Comparison of ENCODE assay signal across 17 cellular contexts in the genomic region with DNA sequence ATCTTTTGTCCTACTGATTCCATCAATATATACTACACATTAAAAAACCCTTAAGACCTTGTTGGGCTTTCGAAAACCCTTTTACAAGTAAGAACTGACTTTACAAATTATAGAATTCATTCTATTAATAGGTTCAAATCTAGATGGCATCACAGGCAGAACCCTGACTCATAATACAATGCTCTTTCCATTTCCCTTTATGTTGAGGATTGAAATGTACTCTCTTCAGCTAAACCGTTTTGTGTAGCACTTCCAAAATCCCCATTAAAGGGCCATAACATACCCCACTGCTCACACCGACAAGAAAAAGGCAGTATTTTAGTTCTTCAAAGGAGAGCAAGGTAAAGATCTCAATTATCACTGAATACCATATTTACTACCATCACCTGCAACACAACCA. TPM values are rescaled to one million over a fixed set of nuclear protein-coding genes. Genes with fewer than 3 reads are reported as not detected.
DNase-seq lines count a peak whose midpoint lies in the region; ATAC-seq and TF ChIP-seq lines count a peak whose summit lies in the region.
"Had no signal": no experiment of that assay in that cellular context is flagged by ENCODE, and none has a peak within 500 bp of the region (broad histone marks: within the 10 kb centered on the region; RNA-seq: fewer than 3 reads in every experiment).

No MANE protein-coding gene starts in this region.

- H3K9me3 ChIP-seq in psoas muscle: no peaks in the 10 kb centered on the region
- H3K9me3 ChIP-seq: mucosa of descending colon, ovary, stomach had no signal

- POLR2A ChIA-PET in activated CD8-positive, alpha-beta T cell treated with anti-CD3 and anti-CD28 coated beads for 36 hours (lab: Charles Lee): interaction anchor here (0.9 kb wide), 1 partner anchor 21 kb away, joined by 4 read pairs; no protein-coding TSS in a partner anchor
- POLR2A ChIA-PET in activated CD8-positive, alpha-beta T cell treated with anti-CD3 and anti-CD28 coated beads, Interleukin-2, amount 10 ng/mL, durations not matched to agents 7 days and 5 days (lab: Charles Lee): no interaction called here

- peaks cover 79% of the 10 kb centered on the region for H3K4me1 ChIP-seq in psoas muscle

- ATAC-seq in activated CD8-positive, alpha-beta T cell treated with anti-CD3 and anti-CD28 coated beads for 36 hours: peak; percentile 55
- ATAC-seq in activated CD8-positive, alpha-beta T cell treated with anti-CD3 and anti-CD28 coated beads, Interleukin-2, amount 10 ng/mL, durations not matched to agents 7 days and 5 days: no peak
- no peak for ATAC-seq in effector memory CD8-positive, alpha-beta T cell (replicated peaks)
- ATAC-seq in psoas muscle: no peak
- ATAC-seq in esophagus mucosa: no peak
- ATAC-seq: left cardiac atrium, mucosa of descending colon had no signal

- H3K4me3 ChIP-seq in psoas muscle: peak overlapping the region; percentile 33
- H3K4me3 ChIP-seq: mucosa of descending colon, ovary, stomach had no signal

- H3K36me3 ChIP-seq in psoas muscle (ENCODE audit: insufficient read depth in 1 of 2, low read depth in 1 of 2): peaks cover 0 to 71% of the 10 kb centered on the region in 2 donors
- H3K36me3 ChIP-seq: ovary had no signal

- DNase-seq in activated CD8-positive, alpha-beta T cell treated with anti-CD3 and anti-CD28 coated beads for 36 hours: no peak
- no peak for DNase-seq in activated CD8-positive, alpha-beta T cell treated with anti-CD3 and anti-CD28 coated beads, Interleukin-2, amount 10 ng/mL, durations not matched to agents 7 days and 5 days
- no peak for DNase-seq in effector memory CD8-positive, alpha-beta T cell
- DNase-seq in psoas muscle: no peak
- DNase-seq in NCI-H524 treated with DMSO at 0.1 percent for 48 hours (lab: John Stamatoyannopoulos, UW): no peak
- no peak for DNase-seq in effector CD4-positive, alpha-beta T cell
- DNase-seq: activated CD4-positive, alpha-beta T cell treated with anti-CD3 and anti-CD28 coated beads for 48 hours; activated effector memory CD4-positive, alpha-beta T cell treated with Interleukin-2 at 50 U/mL for 16 hours; HCEC 1CT; left cardiac atrium; mucosa of descending colon; ovary; RPMI8226; stomach had no signal

- CTCF ChIA-PET in activated CD8-positive, alpha-beta T cell treated with anti-CD3 and anti-CD28 coated beads for 36 hours (lab: Charles Lee): interaction anchor here (1.4 to 1.8 kb wide), 2 partner anchors 10 to 11 kb away, joined by 4 to 5 read pairs; partner anchors contain the start of gene CSNK1A1
- CTCF ChIA-PET in activated CD8-positive, alpha-beta T cell treated with anti-CD3 and anti-CD28 coated beads, Interleukin-2, amount 10 ng/mL, durations not matched to agents 7 days and 5 days (lab: Charles Lee): no interaction called here

- 53 to 66% (median 59%) methylated on average over 3 of the region's 3 CpGs for WGBS in psoas muscle, 3 donors

- H3K27ac ChIP-seq in psoas muscle: peak overlapping the region; percentile 21
- H3K27ac ChIP-seq: ovary, stomach had no signal

- peaks cover 60% of the 10 kb centered on the region for H3K36me3 Mint-ChIP-seq in activated CD8-positive, alpha-beta T cell treated with anti-CD3 and anti-CD28 coated beads for 36 hours (ENCODE audit: low read depth)
- peaks cover 57% of the 10 kb centered on the region for H3K36me3 Mint-ChIP-seq in activated CD8-positive, alpha-beta T cell treated with anti-CD3 and anti-CD28 coated beads, Interleukin-2, amount 10 ng/mL, durations not matched to agents 7 days and 5 days (ENCODE audit: low read depth)
- H3K36me3 Mint-ChIP-seq in IgD-negative memory B cell: peaks cover 4% of the 10 kb centered on the region
- peaks cover 52% of the 10 kb centered on the region for H3K36me3 Mint-ChIP-seq in effector memory CD8-positive, alpha-beta T cell (ENCODE audit: insufficient read depth)

- peaks cover 55% of the 10 kb centered on the region for H3K4me1 Mint-ChIP-seq in activated CD8-positive, alpha-beta T cell treated with anti-CD3 and anti-CD28 coated beads for 36 hours (ENCODE audit: low read depth)
- H3K4me1 Mint-ChIP-seq in activated CD8-positive, alpha-beta T cell treated with anti-CD3 and anti-CD28 coated beads, Interleukin-2, amount 10 ng/mL, durations not matched to agents 7 days and 5 days (ENCODE audit: low read depth): peaks cover 35% of the 10 kb centered on the region
- H3K4me1 Mint-ChIP-seq in IgD-negative memory B cell: peaks cover 40 to 47% (median 45%) of the 10 kb centered on the region in 3 donors
- H3K4me1 Mint-ChIP-seq in effector memory CD8-positive, alpha-beta T cell (ENCODE audit: low read depth in 2 of 2): peaks cover 39 to 56% of the 10 kb centered on the region in 2 donors

- H3K9me3 Mint-ChIP-seq in activated CD8-positive, alpha-beta T cell treated with anti-CD3 and anti-CD28 coated beads for 36 hours: no peaks in the 10 kb centered on the region
- H3K9me3 Mint-ChIP-seq in activated CD8-positive, alpha-beta T cell treated with anti-CD3 and anti-CD28 coated beads, Interleukin-2, amount 10 ng/mL, durations not matched to agents 7 days and 5 days (ENCODE audit: insufficient read depth): no peaks in the 10 kb centered on the region
- no peaks in the 10 kb centered on the region for H3K9me3 Mint-ChIP-seq in IgD-negative memory B cell
- H3K9me3 Mint-ChIP-seq in effector memory CD8-positive, alpha-beta T cell: no peaks in the 10 kb centered on the region
- H3K9me3 Mint-ChIP-seq: T-helper 1 cell treated with Interleukin-12 subunit alpha and Interleukin-12 subunit beta and Interleukin-4 antibody, amounts not matched to agents 30 μg/mL and 1 μg/mL, for 36 hours had no signal

- no peaks in the 10 kb centered on the region for H3K27me3 Mint-ChIP-seq in activated CD8-positive, alpha-beta T cell treated with anti-CD3 and anti-CD28 coated beads for 36 hours
- H3K27me3 Mint-ChIP-seq in activated CD8-positive, alpha-beta T cell treated with anti-CD3 and anti-CD28 coated beads, Interleukin-2, amount 10 ng/mL, durations not matched to agents 7 days and 5 days (ENCODE audit: low read depth): no peaks in the 10 kb centered on the region
- H3K27me3 Mint-ChIP-seq in IgD-negative memory B cell: no peaks in the 10 kb centered on the region
- no peaks in the 10 kb centered on the region for H3K27me3 Mint-ChIP-seq in effector memory CD8-positive, alpha-beta T cell

- H3K27ac Mint-ChIP-seq in activated CD8-positive, alpha-beta T cell treated with anti-CD3 and anti-CD28 coated beads for 36 hours: peak overlapping the region; percentile 28
- no peak overlapping the region for H3K27ac Mint-ChIP-seq in activated CD8-positive, alpha-beta T cell treated with anti-CD3 and anti-CD28 coated beads, Interleukin-2, amount 10 ng/mL, durations not matched to agents 7 days and 5 days
- H3K27ac Mint-ChIP-seq in IgD-negative memory B cell: peak overlapping the region in 2 of 3 donors; percentile 32 to 35
- H3K27ac Mint-ChIP-seq in effector memory CD8-positive, alpha-beta T cell: peak overlapping the region in 1 of 2 donors; percentile 50
- H3K27ac Mint-ChIP-seq: T-helper 1 cell treated with Interleukin-12 subunit alpha and Interleukin-12 subunit beta and Interleukin-4 antibody, amounts not matched to agents 30 μg/mL and 1 μg/mL, for 36 hours had no signal

- no peak overlapping the region for H3K4me3 Mint-ChIP-seq in activated CD8-positive, alpha-beta T cell treated with anti-CD3 and anti-CD28 coated beads for 36 hours
- no peak overlapping the region for H3K4me3 Mint-ChIP-seq in activated CD8-positive, alpha-beta T cell treated with anti-CD3 and anti-CD28 coated beads, Interleukin-2, amount 10 ng/mL, durations not matched to agents 7 days and 5 days
- H3K4me3 Mint-ChIP-seq in IgD-negative memory B cell: peak overlapping the region in 1 of 4 donors; percentile 68
- H3K4me3 Mint-ChIP-seq in effector memory CD8-positive, alpha-beta T cell: peak overlapping the region; percentile 30 to 62
- H3K4me3 Mint-ChIP-seq: T-helper 1 cell treated with Interleukin-12 subunit alpha and Interleukin-12 subunit beta and Interleukin-4 antibody, amounts not matched to agents 30 μg/mL and 1 μg/mL, for 36 hours had no signal

- intact Hi-C loops in activated CD8-positive, alpha-beta T cell treated with anti-CD3 and anti-CD28 coated beads for 36 hours (cut with micrococcal nuclease): no loop called here
- intact Hi-C loops in psoas muscle (cut with DNase I): loop anchor here in 1 of 2 donors (5.0 kb wide), 1 partner anchor 43 kb away; no protein-coding TSS in a partner anchor

- TF ChIP-seq CTCF in activated CD8-positive, alpha-beta T cell treated with anti-CD3 and anti-CD28 coated beads for 36 hours (IDR thresholded peaks at IDR 0.05): no peak
- no peak for TF ChIP-seq CTCF in psoas muscle (IDR thresholded peaks at IDR 0.05)

- no peaks in the 10 kb centered on the region for H3K27me3 ChIP-seq in psoas muscle (ENCODE audit: insufficient read depth in 3 of 3, low read length in 2 of 3)
- H3K27me3 ChIP-seq: ovary, stomach had no signal

RNA-seq across cellular contexts. Expression of gene CSNK1A1, which starts 11.1 kb away (rescaled TPM):
- total RNA-seq in activated CD8-positive, alpha-beta T cell treated with anti-CD3 and anti-CD28 coated beads for 36 hours: 100 to 1,000 TPM; 154 to 168 TPM
- total RNA-seq in activated CD8-positive, alpha-beta T cell treated with anti-CD3 and anti-CD28 coated beads, Interleukin-2, amount 10 ng/mL, durations not matched to agents 7 days and 5 days: 100 to 1,000 TPM; 163 to 177 TPM
- 124 TPM for polyA plus RNA-seq in IgD-negative memory B cell
- 100 to 1,000 TPM; 139 to 394 (median 224) TPM for total RNA-seq in psoas muscle
- 100 to 1,000 TPM in 2 of 3 donors, 10 to 100 TPM in 1; 73.6 to 201 (median 142) TPM for polyA plus RNA-seq in psoas muscle
- 404 TPM for total RNA-seq in esophagus mucosa

RNA-seq across cellular contexts. Expression of gene ARHGEF37, which starts 41.2 kb away (rescaled TPM):
- 1 to 10 TPM; 1.1 TPM for total RNA-seq in activated CD8-positive, alpha-beta T cell treated with anti-CD3 and anti-CD28 coated beads for 36 hours
- total RNA-seq in activated CD8-positive, alpha-beta T cell treated with anti-CD3 and anti-CD28 coated beads, Interleukin-2, amount 10 ng/mL, durations not matched to agents 7 days and 5 days: 1 to 10 TPM; 1.0 to 1.4 TPM
- polyA plus RNA-seq in IgD-negative memory B cell (0.36 TPM), psoas muscle (10 to 100 TPM in 2 of 3 donors, 1 to 10 TPM in 1; 2.3 to 13.4 (median 13.0) TPM)
- total RNA-seq in psoas muscle (10 to 100 TPM in 3 of 4 donors, 1 to 10 TPM in 1; 9.0 to 29.3 (median 18.7) TPM), esophagus mucosa (23.6 TPM)

Comparison
In these comparisons a context has a peak if more than half of its experiments do, and no peak if none do; other contexts are left out.
1. H3K4me3 Mint-ChIP-seq: peak in effector memory CD8-positive, alpha-beta T cell (2 of 2); none in activated CD8-positive, alpha-beta T cell treated with anti-CD3 and anti-CD28 coated beads for 36 hours (single experiment) and activated CD8-positive, alpha-beta T cell treated with anti-CD3 and anti-CD28 coated beads, Interleukin-2, amount 10 ng/mL, durations not matched to agents 7 days and 5 days (single experiment).
2. RNA of gene ARHGEF37, which starts 41.2 kb away (total RNA-seq): 23.6 TPM in esophagus mucosa (single experiment) and 9.0 to 29.3 TPM in psoas muscle; 1.0 to 1.4 TPM in activated CD8-positive, alpha-beta T cell treated with anti-CD3 and anti-CD28 coated beads, Interleukin-2, amount 10 ng/mL, durations not matched to agents 7 days and 5 days and 1.1 TPM in activated CD8-positive, alpha-beta T cell treated with anti-CD3 and anti-CD28 coated beads for 36 hours; every median in the first group is over 4 times any median in the second.